ENCODE assay signal across 20 cellular contexts in genomic region chr6:128803911-128804310, GRCh38.
DNase-seq lines count a peak whose midpoint lies in the region; ATAC-seq, FAIRE-seq and TF ChIP-seq lines count a peak whose summit lies in the region.
"Had no signal": no experiment of that assay in that cellular context is flagged by ENCODE, and none has a peak within 500 bp of the region (broad histone marks: within the 10 kb centered on the region; RNA-seq: fewer than 3 reads in every experiment).

No MANE protein-coding gene starts in this region.

- no peak for FAIRE-seq in GM19239 (lab: Jason Lieb, UNC)
- FAIRE-seq: G401.6, keratinocyte had no signal

- no peak overlapping the region for H3K4me3 ChIP-seq in fibroblast of mammary gland (ENCODE audit: control insufficient read depth, low read depth, low read length)
- H3K4me3 ChIP-seq: body of pancreas, psoas muscle, SJCRH30, upper lobe of right lung had no signal

- no peak for TF ChIP-seq CTCF in fibroblast of mammary gland (conservative IDR thresholded peaks at IDR 0.05; ENCODE audit: control insufficient read depth, insufficient read depth, low read depth, low read length)

- no peak for ATAC-seq in HG03196 (IDR thresholded peaks at IDR 0.05; ENCODE audit: unreplicated experiment)
- ATAC-seq in GM18502 (IDR thresholded peaks at IDR 0.05; ENCODE audit: poor library complexity, unreplicated experiment) = no peak
- ATAC-seq: activated CD8-positive, alpha-beta T cell treated with anti-CD3 and anti-CD28 coated beads, Interleukin-2, amount 10 ng/mL, durations not matched to agents 7 days and 5 days; body of pancreas; CD8-positive, alpha-beta T cell; psoas muscle; upper lobe of right lung had no signal

- DNase-seq in EL (peak; percentile 21), NCI-H446 (lab: John Stamatoyannopoulos, UW) (peak; percentile 39 to 76), fibroblast of mammary gland (ENCODE audit: low read depth) (peak; percentile 52), non-pigmented ciliary epithelial cell (ENCODE audit: low read depth) (peak; percentile 35), GM19239 (ENCODE audit: insufficient read length, low spot score) (no peak)
- DNase-seq: activated CD8-positive, alpha-beta T cell treated with anti-CD3 and anti-CD28 coated beads, Interleukin-2, amount 10 ng/mL, durations not matched to agents 7 days and 5 days; activated effector memory CD4-positive, alpha-beta T cell treated with anti-CD3 and anti-CD28 coated beads, Interleukin-2, amount 50 U/mL, for 16 hours; CD8-positive, alpha-beta T cell; effector CD4-positive, alpha-beta T cell; H7; NCI-H2029 treated with DMSO at 0.1 percent for 48 hours; NCI-H82; psoas muscle; upper lobe of right lung had no signal
